ENCODE assay signal across 10 cellular contexts in genomic region chr3:114455432-114455831, GRCh38.
DNase-seq lines count a peak whose midpoint lies in the region; TF ChIP-seq lines count a peak whose summit lies in the region.
"Had no signal": no experiment of that assay in that cellular context is flagged by ENCODE, and none has a peak within 500 bp of the region (broad histone marks: within the 10 kb centered on the region; RNA-seq: fewer than 3 reads in every experiment).

No MANE protein-coding gene starts in this region.

- H3K4me1 ChIP-seq in iPS-20b (ENCODE audit: insufficient read depth, low read length) (peaks cover 18% of the 10 kb centered on the region; the same call in 1 of the 2 replicates), tibial artery (peaks cover 0 to 30% (median 9%) of the 10 kb centered on the region in 4 donors)

- 0 out of 2 replicates have a peak overlapping the region, but pooled peaks have one; percentile 52 for H3K9ac ChIP-seq in SU-DHL-6 (ENCODE audit: low read length)
- H3K9ac ChIP-seq in iPS-20b (ENCODE audit: low read depth, low read length) = no peak overlapping the region

- intact Hi-C loops in tibial artery (cut with DNase I; ENCODE audit: low total_unique reads) = no loop called here

- no peaks in the 10 kb centered on the region for H3K36me3 ChIP-seq in SU-DHL-6 (ENCODE audit: low read length)
- no peaks in the 10 kb centered on the region for H3K36me3 ChIP-seq in iPS-20b (ENCODE audit: insufficient read depth, low read depth, low read length)
- H3K36me3 ChIP-seq in tibial artery = no peaks in the 10 kb centered on the region

- H3K27me3 ChIP-seq in SU-DHL-6 (ENCODE audit: low read length) = no peaks in the 10 kb centered on the region
- peaks cover 12% of the 10 kb centered on the region for H3K27me3 ChIP-seq in iPS-20b (ENCODE audit: insufficient read depth, low read length)
- no peaks in the 10 kb centered on the region for H3K27me3 ChIP-seq in tibial artery

- peak overlapping the region; percentile 72 for H2AFZ ChIP-seq in SU-DHL-6 (ENCODE audit: low read depth, low read length, severe bottlenecking)

- DNase-seq in NCI-H2107 treated with DMSO at 0.1 percent for 48 hours (lab: John Stamatoyannopoulos, UW; ENCODE audit: unreplicated experiment) (peak; percentile 84), NCI-H2107 (lab: John Stamatoyannopoulos, UW) (no peak), tibial artery (no peak), HCEC 1CT (no peak), T-helper 9 cell (no peak)
- no peak for DNase-seq in activated naive CD4-positive, alpha-beta T cell treated with anti-CD3 and anti-CD28 coated beads, Interleukin-2, amount 50 U/mL, for 16 hours
- DNase-seq: activated CD8-positive, alpha-beta memory T cell treated with anti-CD3 and anti-CD28 coated beads, Interleukin-2, amount 10 ng/mL, durations not matched to agents 7 days and 5 days; mucosa of descending colon had no signal

- no peaks in the 10 kb centered on the region for H3K9me2 ChIP-seq in SU-DHL-6 (replicated peaks; ENCODE audit: insufficient read depth, low read length)

- TF ChIP-seq CTCF in SU-DHL-6 (IDR thresholded peaks at IDR 0.05; ENCODE audit: insufficient read depth, low read length, poor library complexity, severe bottlenecking) = no peak
- TF ChIP-seq CTCF in tibial artery (IDR thresholded peaks at IDR 0.05) = no peak

- H4K20me1 ChIP-seq in SU-DHL-6 (ENCODE audit: low read depth, low read length) = no peaks in the 10 kb centered on the region

- H3K4me2 ChIP-seq in SU-DHL-6 (ENCODE audit: low read depth, low read length, poor library complexity, severe bottlenecking) = peak overlapping the region; percentile 83

- H3K9me3 ChIP-seq in SU-DHL-6 (ENCODE audit: insufficient read depth, low read length) (no peaks in the 10 kb centered on the region), iPS-20b (ENCODE audit: insufficient read depth, low read depth, low read length) (no peaks in the 10 kb centered on the region), tibial artery (no peaks in the 10 kb centered on the region)
- H3K9me3 ChIP-seq: mucosa of descending colon had no signal

- 0 out of 2 replicates have a peak overlapping the region, but pooled peaks have one; percentile 11 for H3K27ac ChIP-seq in SU-DHL-6 (ENCODE audit: low read depth, low read length)
- H3K27ac ChIP-seq in iPS-20b (ENCODE audit: low read length) = no peak overlapping the region
- H3K27ac ChIP-seq in tibial artery = peak overlapping the region in 1 of 2 donors; percentile 63

- H3K4me3 ChIP-seq in SU-DHL-6 (ENCODE audit: insufficient read depth, low read length, poor library complexity, severe bottlenecking) (no peak overlapping the region), iPS-20b (ENCODE audit: low read length) (peak overlapping the region; percentile 90; the same call in 1 of the 2 replicates), tibial artery (peak overlapping the region; percentile 54 to 56)
- H3K4me3 ChIP-seq: mucosa of descending colon had no signal

- no peaks in the 10 kb centered on the region for H3K79me2 ChIP-seq in SU-DHL-6 (ENCODE audit: insufficient read depth, low read length)

- peaks cover 39% of the 10 kb centered on the region for H3F3A ChIP-seq in SU-DHL-6 (ENCODE audit: insufficient read depth)
